Comparison of ENCODE assay signal across 1 cellular context in genomic region chr5:91712718-91713117, GRCh38.
TF ChIP-seq lines count a peak whose summit lies in the region.

No MANE protein-coding gene starts in this region.

TF ChIP-seq in GM23338, 12 proteins besides CTCF, POLR2A, EP300 and RAD21 (continued from another document):
- TF ChIP-seq, protein P1, sequence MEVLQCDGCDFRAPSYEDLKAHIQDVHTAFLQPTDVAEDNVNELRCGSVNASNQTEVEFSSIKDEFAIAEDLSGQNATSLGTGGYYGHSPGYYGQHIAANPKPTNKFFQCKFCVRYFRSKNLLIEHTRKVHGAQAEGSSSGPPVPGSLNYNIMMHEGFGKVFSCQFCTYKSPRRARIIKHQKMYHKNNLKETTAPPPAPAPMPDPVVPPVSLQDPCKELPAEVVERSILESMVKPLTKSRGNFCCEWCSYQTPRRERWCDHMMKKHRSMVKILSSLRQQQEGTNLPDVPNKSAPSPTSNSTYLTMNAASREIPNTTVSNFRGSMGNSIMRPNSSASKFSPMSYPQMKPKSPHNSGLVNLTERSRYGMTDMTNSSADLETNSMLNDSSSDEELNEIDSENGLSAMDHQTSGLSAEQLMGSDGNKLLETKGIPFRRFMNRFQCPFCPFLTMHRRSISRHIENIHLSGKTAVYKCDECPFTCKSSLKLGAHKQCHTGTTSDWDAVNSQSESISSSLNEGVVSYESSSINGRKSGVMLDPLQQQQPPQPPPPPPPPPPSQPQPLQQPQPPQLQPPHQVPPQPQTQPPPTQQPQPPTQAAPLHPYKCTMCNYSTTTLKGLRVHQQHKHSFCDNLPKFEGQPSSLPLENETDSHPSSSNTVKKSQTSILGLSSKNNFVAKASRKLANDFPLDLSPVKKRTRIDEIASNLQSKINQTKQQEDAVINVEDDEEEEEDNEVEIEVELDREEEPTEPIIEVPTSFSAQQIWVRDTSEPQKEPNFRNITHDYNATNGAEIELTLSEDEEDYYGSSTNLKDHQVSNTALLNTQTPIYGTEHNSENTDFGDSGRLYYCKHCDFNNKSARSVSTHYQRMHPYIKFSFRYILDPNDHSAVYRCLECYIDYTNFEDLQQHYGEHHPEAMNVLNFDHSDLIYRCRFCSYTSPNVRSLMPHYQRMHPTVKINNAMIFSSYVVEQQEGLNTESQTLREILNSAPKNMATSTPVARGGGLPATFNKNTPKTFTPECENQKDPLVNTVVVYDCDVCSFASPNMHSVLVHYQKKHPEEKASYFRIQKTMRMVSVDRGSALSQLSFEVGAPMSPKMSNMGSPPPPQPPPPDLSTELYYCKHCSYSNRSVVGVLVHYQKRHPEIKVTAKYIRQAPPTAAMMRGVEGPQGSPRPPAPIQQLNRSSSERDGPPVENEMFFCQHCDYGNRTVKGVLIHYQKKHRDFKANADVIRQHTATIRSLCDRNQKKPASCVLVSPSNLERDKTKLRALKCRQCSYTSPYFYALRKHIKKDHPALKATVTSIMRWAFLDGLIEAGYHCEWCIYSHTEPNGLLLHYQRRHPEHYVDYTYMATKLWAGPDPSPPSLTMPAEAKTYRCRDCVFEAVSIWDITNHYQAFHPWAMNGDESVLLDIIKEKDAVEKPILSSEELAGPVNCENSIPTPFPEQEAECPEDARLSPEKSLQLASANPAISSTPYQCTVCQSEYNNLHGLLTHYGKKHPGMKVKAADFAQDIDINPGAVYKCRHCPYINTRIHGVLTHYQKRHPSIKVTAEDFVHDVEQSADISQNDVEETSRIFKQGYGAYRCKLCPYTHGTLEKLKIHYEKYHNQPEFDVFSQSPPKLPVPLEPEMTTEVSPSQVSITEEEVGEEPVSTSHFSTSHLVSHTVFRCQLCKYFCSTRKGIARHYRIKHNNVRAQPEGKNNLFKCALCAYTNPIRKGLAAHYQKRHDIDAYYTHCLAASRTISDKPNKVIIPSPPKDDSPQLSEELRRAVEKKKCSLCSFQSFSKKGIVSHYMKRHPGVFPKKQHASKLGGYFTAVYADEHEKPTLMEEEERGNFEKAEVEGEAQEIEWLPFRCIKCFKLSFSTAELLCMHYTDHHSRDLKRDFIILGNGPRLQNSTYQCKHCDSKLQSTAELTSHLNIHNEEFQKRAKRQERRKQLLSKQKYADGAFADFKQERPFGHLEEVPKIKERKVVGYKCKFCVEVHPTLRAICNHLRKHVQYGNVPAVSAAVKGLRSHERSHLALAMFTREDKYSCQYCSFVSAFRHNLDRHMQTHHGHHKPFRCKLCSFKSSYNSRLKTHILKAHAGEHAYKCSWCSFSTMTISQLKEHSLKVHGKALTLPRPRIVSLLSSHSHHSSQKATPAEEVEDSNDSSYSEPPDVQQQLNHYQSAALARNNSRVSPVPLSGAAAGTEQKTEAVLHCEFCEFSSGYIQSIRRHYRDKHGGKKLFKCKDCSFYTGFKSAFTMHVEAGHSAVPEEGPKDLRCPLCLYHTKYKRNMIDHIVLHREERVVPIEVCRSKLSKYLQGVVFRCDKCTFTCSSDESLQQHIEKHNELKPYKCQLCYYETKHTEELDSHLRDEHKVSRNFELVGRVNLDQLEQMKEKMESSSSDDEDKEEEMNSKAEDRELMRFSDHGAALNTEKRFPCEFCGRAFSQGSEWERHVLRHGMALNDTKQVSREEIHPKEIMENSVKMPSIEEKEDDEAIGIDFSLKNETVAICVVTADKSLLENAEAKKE (CRISPR knock-in tag; IDR thresholded peaks at IDR 0.05) = no peak
- TF ChIP-seq ZNF331 (CRISPR knock-in tag; IDR thresholded peaks at IDR 0.05; ENCODE audit: low read depth) (no peak), ZNF114 (CRISPR knock-in tag; IDR thresholded peaks at IDR 0.05) (no peak)
